Comparison of ENCODE assay signal across 9 cellular contexts in genomic region chr1:225318706-225319575, GRCh38.
DNase-seq lines count a peak whose midpoint lies in the region; TF ChIP-seq lines count a peak whose summit lies in the region.
"Had no signal": no experiment of that assay in that cellular context is flagged by ENCODE, and none has a peak within 500 bp of the region (broad histone marks: within the 10 kb centered on the region; RNA-seq: fewer than 3 reads in every experiment).

No MANE protein-coding gene starts in this region.

- H3K9me2 ChIP-seq in MM.1S (replicated peaks; ENCODE audit: insufficient read depth, low read length), result no peaks in the 10 kb centered on the region
- H3K9me2 ChIP-seq in neural cell (ENCODE audit: insufficient read depth, low read length), result no peaks in the 10 kb centered on the region

- H4K20me1 ChIP-seq in MM.1S (ENCODE audit: insufficient read depth, low read length), result no peaks in the 10 kb centered on the region
- H4K20me1 ChIP-seq in neural cell (ENCODE audit: insufficient read depth), result no peaks in the 10 kb centered on the region

- TF ChIP-seq RAD21 in neural cell (conservative IDR thresholded peaks at IDR 0.05), result peak; percentile 65

- H2AFZ ChIP-seq in MM.1S (ENCODE audit: low read length), result no peak overlapping the region
- no peak overlapping the region for H2AFZ ChIP-seq in neural cell (ENCODE audit: low read depth, low read length)

- H3K4me3 ChIP-seq in HFF-Myc (replicated peaks; ENCODE audit: low read depth, low read length) (no peak overlapping the region), MM.1S (ENCODE audit: low read length) (no peak overlapping the region), neural cell (ENCODE audit: low read length) (no peak overlapping the region)
- H3K4me3 ChIP-seq: skin epidermis had no signal

- TF ChIP-seq CTCF in GM12873 (IDR thresholded peaks at IDR 0.05; ENCODE audit: insufficient read depth, low read depth, low read length, missing control alignments) (peak; percentile 77), HFF-Myc (IDR thresholded peaks at IDR 0.05; ENCODE audit: low read depth, low read length, missing control alignments) (peak; percentile 80), MM.1S (IDR thresholded peaks at IDR 0.05; ENCODE audit: low read length) (peak; percentile 97), neural cell (IDR thresholded peaks at IDR 0.05; ENCODE audit: poor library complexity, severe bottlenecking) (peak; percentile 72)

- no peak for TF ChIP-seq EP300 in neural cell (conservative IDR thresholded peaks at IDR 0.05; ENCODE audit: poor library complexity, severe bottlenecking)

- H3K36me3 ChIP-seq in MM.1S (replicated peaks; ENCODE audit: insufficient read depth, low read length) (no peaks in the 10 kb centered on the region), neural cell (ENCODE audit: insufficient read depth, low read length) (no peaks in the 10 kb centered on the region)

- H3K27me3 ChIP-seq in MM.1S (replicated peaks; ENCODE audit: insufficient read depth, low read length) (no peaks in the 10 kb centered on the region), neural cell (ENCODE audit: insufficient read depth, low read depth, low read length) (no peaks in the 10 kb centered on the region)

- no peaks in the 10 kb centered on the region for H3K4me1 ChIP-seq in MM.1S (ENCODE audit: low read length)

- H3K27ac ChIP-seq in MM.1S (ENCODE audit: low read length), result no peak overlapping the region
- H3K27ac ChIP-seq in neural cell (ENCODE audit: low read length), result no peak overlapping the region
- H3K27ac ChIP-seq: skin epidermis had no signal

- peak; percentile 23 to 38 for DNase-seq in AML-193 (lab: John Stamatoyannopoulos, UW)
- peak; percentile 21 for DNase-seq in HFF-Myc (ENCODE audit: extremely low read depth, low read depth)
- DNase-seq in MM.1S, result peak; percentile 65
- DNase-seq in SKM-1 treated with dmso at 0.1 percent for 144 hours (lab: John Stamatoyannopoulos, UW; ENCODE audit: unreplicated experiment), result peak; percentile 69
- peak; percentile 24 for DNase-seq in fibroblast of gingiva (ENCODE audit: low read depth)
- DNase-seq in middle frontal gyrus (ENCODE audit: extremely low spot score, low spot score), result no peak

- H3F3A ChIP-seq in MM.1S (ENCODE audit: insufficient read depth, low read length), result no peaks in the 10 kb centered on the region
- H3F3A ChIP-seq in neural cell (ENCODE audit: insufficient read depth, low read length, poor library complexity, severe bottlenecking), result no peaks in the 10 kb centered on the region

- H3K9ac ChIP-seq in MM.1S (ENCODE audit: low read length) (no peak overlapping the region), neural cell (ENCODE audit: low read length) (no peak overlapping the region)

- no peak overlapping the region for H3K4me2 ChIP-seq in MM.1S (ENCODE audit: low read depth, low read length)
- H3K4me2 ChIP-seq in neural cell (ENCODE audit: low read length), result no peak overlapping the region

- H3K79me2 ChIP-seq in MM.1S (ENCODE audit: low read length), result no peaks in the 10 kb centered on the region
- H3K79me2 ChIP-seq in neural cell (replicated peaks; ENCODE audit: insufficient read depth, low read length), result no peaks in the 10 kb centered on the region

- H3K9me3 ChIP-seq in MM.1S (replicated peaks; ENCODE audit: insufficient read depth, low read length) (no peaks in the 10 kb centered on the region), neural cell (ENCODE audit: low read length) (no peaks in the 10 kb centered on the region)

TF ChIP-seq in neural cell, 6 proteins besides CTCF, POLR2A, EP300 and RAD21:
- TF ChIP-seq SMC3 (conservative IDR thresholded peaks at IDR 0.05; ENCODE audit: poor library complexity), result peak; percentile 71
- no peak for TF ChIP-seq REST (IDR thresholded peaks at IDR 0.05; ENCODE audit: borderline replicate concordance)
